In the genomic region with DNA sequence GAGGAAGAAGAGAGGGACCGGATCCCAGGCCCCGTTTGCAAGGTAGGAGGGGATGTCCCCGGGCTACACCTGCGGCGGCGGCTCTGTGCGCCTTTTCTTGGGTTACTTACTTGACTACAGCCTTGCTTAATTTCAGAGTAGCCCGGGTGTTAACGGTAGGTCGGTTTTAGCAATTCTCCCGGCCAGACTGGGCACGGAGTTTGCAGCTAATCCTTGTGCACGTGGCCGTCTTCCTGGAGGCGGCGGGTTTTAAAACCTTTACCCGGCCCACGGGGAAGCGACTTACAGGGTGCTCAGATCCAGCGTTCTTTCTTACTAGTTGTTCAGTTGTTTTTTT, we compare ENCODE assay signal across 1 cellular context.
TF ChIP-seq lines count a peak whose summit lies in the region.

No MANE protein-coding gene starts in this region.

TF ChIP-seq in SK-N-SH, 30 proteins besides CTCF, POLR2A, EP300 and RAD21 (continued from another document):
- TF ChIP-seq MEF2A (IDR thresholded peaks at IDR 0.05; ENCODE audit: borderline replicate concordance, low read depth) (no peak), FOXJ3 (CRISPR knock-in tag; IDR thresholded peaks at IDR 0.05) (0 out of 2 replicates have a peak, but pooled peaks have one; percentile 1), YY1 (IDR thresholded peaks at IDR 0.05; ENCODE audit: low read depth) (peak; percentile 2; the same call in 1 of the 2 replicates), RFX5 (IDR thresholded peaks at IDR 0.05; ENCODE audit: low read length) (no peak), SMC3 (IDR thresholded peaks at IDR 0.05; ENCODE audit: low read depth, low read length) (no peak), RXRA (IDR thresholded peaks at IDR 0.05; ENCODE audit: borderline replicate concordance, low read depth) (no peak), GABPA (IDR thresholded peaks at IDR 0.05; ENCODE audit: low read depth) (no peak), GATA2 (CRISPR knock-in tag; IDR thresholded peaks at IDR 0.05) (no peak), NFIC (IDR thresholded peaks at IDR 0.05; ENCODE audit: borderline replicate concordance) (no peak), TAF1 (IDR thresholded peaks at IDR 0.05; ENCODE audit: borderline replicate concordance, low read depth, low read length) (no peak), NRF1 (IDR thresholded peaks at IDR 0.05; ENCODE audit: low read depth, low read length) (no peak), ELF1 (IDR thresholded peaks at IDR 0.05) (no peak)
- TF ChIP-seq, protein P1, sequence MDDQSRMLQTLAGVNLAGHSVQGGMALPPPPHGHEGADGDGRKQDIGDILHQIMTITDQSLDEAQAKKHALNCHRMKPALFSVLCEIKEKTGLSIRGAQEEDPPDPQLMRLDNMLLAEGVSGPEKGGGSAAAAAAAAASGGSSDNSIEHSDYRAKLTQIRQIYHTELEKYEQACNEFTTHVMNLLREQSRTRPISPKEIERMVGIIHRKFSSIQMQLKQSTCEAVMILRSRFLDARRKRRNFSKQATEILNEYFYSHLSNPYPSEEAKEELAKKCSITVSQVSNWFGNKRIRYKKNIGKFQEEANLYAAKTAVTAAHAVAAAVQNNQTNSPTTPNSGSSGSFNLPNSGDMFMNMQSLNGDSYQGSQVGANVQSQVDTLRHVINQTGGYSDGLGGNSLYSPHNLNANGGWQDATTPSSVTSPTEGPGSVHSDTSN (IDR thresholded peaks at IDR 0.05), result no peak
TF ChIP-seq in SK-N-SH: peak in this region for 2.
